In genomic region chr11:62721994-62722393, GRCh38 we compare ENCODE assay signal across 13 cellular contexts. TPM values are rescaled to one million over a fixed set of nuclear protein-coding genes. Genes with fewer than 3 reads are reported as not detected.
A peak's percentile ranks its signal among the peaks of the same experiment; 100 is the strongest.
DNase-seq lines count a peak whose midpoint lies in the region; ATAC-seq and TF ChIP-seq lines count a peak whose summit lies in the region.
"Had no signal": no experiment of that assay in that cellular context is flagged by ENCODE, and none has a peak within 500 bp of the region (broad histone marks: within the 10 kb centered on the region; RNA-seq: fewer than 3 reads in every experiment).

No MANE protein-coding gene starts in this region.

- H3K27me3 Mint-ChIP-seq in stimulated activated naive CD8-positive, alpha-beta T cell treated with anti-CD3 and anti-CD28 coated beads, Interleukin-15, Interleukin-2, amounts not matched to agents 100 ng/mL and 50 ng/mL, for 24 hours: no peaks in the 10 kb centered on the region
- no peaks in the 10 kb centered on the region for H3K27me3 Mint-ChIP-seq in T-helper 17 cell

- no peak overlapping the region for H3K27ac ChIP-seq in foreskin keratinocyte
- H3K27ac ChIP-seq: HL-60 had no signal

- no peaks in the 10 kb centered on the region for H3K27me3 ChIP-seq in foreskin keratinocyte

- no peak for DNase-seq in stimulated activated naive CD8-positive, alpha-beta T cell treated with anti-CD3 and anti-CD28 coated beads, Interleukin-15, Interleukin-2, amounts not matched to agents 100 U/mL and 50 U/mL, for 24 hours
- no peak for DNase-seq in T-helper 17 cell
- DNase-seq in foreskin keratinocyte: no peak
- no peak for DNase-seq in midbrain (lab: John Stamatoyannopoulos, UW)
- no peak for DNase-seq in activated gamma-delta T cell (lab: John Stamatoyannopoulos, UW)
- no peak for DNase-seq in T-helper 1 cell
- DNase-seq: effector CD4-positive, alpha-beta T cell; NCI-H2227 treated with DMSO at 0.1 percent for 48 hours had no signal

- peaks cover 53% of the 10 kb centered on the region for H3K4me1 Mint-ChIP-seq in stimulated activated naive CD8-positive, alpha-beta T cell treated with anti-CD3 and anti-CD28 coated beads, Interleukin-15, Interleukin-2, amounts not matched to agents 100 ng/mL and 50 ng/mL, for 24 hours (ENCODE audit: low read depth)
- H3K4me1 Mint-ChIP-seq in T-helper 17 cell: peaks cover 32% of the 10 kb centered on the region

- H3K36me3 Mint-ChIP-seq in stimulated activated naive CD8-positive, alpha-beta T cell treated with anti-CD3 and anti-CD28 coated beads, Interleukin-15, Interleukin-2, amounts not matched to agents 100 ng/mL and 50 ng/mL, for 24 hours (ENCODE audit: low read depth): peaks cover 83% of the 10 kb centered on the region
- H3K36me3 Mint-ChIP-seq in T-helper 17 cell (ENCODE audit: low read depth): peaks cover 6% of the 10 kb centered on the region

- H3K27ac Mint-ChIP-seq in stimulated activated naive CD8-positive, alpha-beta T cell treated with anti-CD3 and anti-CD28 coated beads, Interleukin-15, Interleukin-2, amounts not matched to agents 100 ng/mL and 50 ng/mL, for 24 hours: peak overlapping the region; percentile 66
- H3K27ac Mint-ChIP-seq in T-helper 17 cell: peak overlapping the region; percentile 98

- no peaks in the 10 kb centered on the region for H3K9me3 ChIP-seq in T-helper 17 cell (ENCODE audit: control insufficient read depth, low read length, poor library complexity, severe bottlenecking)

- no peak overlapping the region for H3K4me3 Mint-ChIP-seq in stimulated activated naive CD8-positive, alpha-beta T cell treated with anti-CD3 and anti-CD28 coated beads, Interleukin-15, Interleukin-2, amounts not matched to agents 100 ng/mL and 50 ng/mL, for 24 hours
- no peak overlapping the region for H3K4me3 Mint-ChIP-seq in T-helper 17 cell

- peak; percentile 45 for TF ChIP-seq CTCF in foreskin keratinocyte (conservative IDR thresholded peaks at IDR 0.05)

- H3K4me1 ChIP-seq in foreskin keratinocyte: peaks cover 7% of the 10 kb centered on the region

- ATAC-seq in stimulated activated naive CD8-positive, alpha-beta T cell treated with anti-CD3 and anti-CD28 coated beads, Interleukin-15, Interleukin-2, amounts not matched to agents 100 U/mL and 50 U/mL, for 24 hours: no peak
- ATAC-seq in T-helper 17 cell: no peak
- peak; percentile 30 for ATAC-seq in foreskin keratinocyte
- no peak for ATAC-seq in HG03159 (IDR thresholded peaks at IDR 0.05; ENCODE audit: unreplicated experiment)

- H3K9me3 Mint-ChIP-seq in stimulated activated naive CD8-positive, alpha-beta T cell treated with anti-CD3 and anti-CD28 coated beads, Interleukin-15, Interleukin-2, amounts not matched to agents 100 ng/mL and 50 ng/mL, for 24 hours: no peaks in the 10 kb centered on the region

RNA-seq across cellular contexts. Expression of gene HNRNPUL2, which starts 5.3 kb away (rescaled TPM):
- total RNA-seq in T-helper 17 cell: 10 to 100 TPM; 41.4 to 43.2 TPM
- total RNA-seq in foreskin keratinocyte: 31.6 and 40.9 TPM in 2 replicates
- 36.4 and 45.1 TPM in 2 replicates for polyA plus RNA-seq in foreskin keratinocyte

RNA-seq across cellular contexts. Expression of gene TTC9C, which starts 6.3 kb away (rescaled TPM):
- total RNA-seq in T-helper 17 cell: 10 to 100 TPM; 11.0 to 14.1 TPM
- 26.3 and 27.9 TPM in 2 replicates for total RNA-seq in foreskin keratinocyte
- 24.8 and 25.9 TPM in 2 replicates for polyA plus RNA-seq in foreskin keratinocyte

RNA-seq across cellular contexts. Expression of gene GNG3, which starts 14.5 kb away (rescaled TPM):
- total RNA-seq in T-helper 17 cell: not detected
- total RNA-seq in foreskin keratinocyte: not detected in 2 replicates
- polyA plus RNA-seq in foreskin keratinocyte: 0.06 and 0.09 TPM in 2 replicates
- total RNA-seq: kidney epithelial cell, pulmonary artery endothelial cell had no signal

RNA-seq across cellular contexts. Expression of gene BSCL2, which starts 14.8 kb away (rescaled TPM):
- 10 to 100 TPM; 20.8 to 20.9 TPM for total RNA-seq in T-helper 17 cell
- total RNA-seq in foreskin keratinocyte: 37.2 and 39.5 TPM in 2 replicates
- polyA plus RNA-seq in foreskin keratinocyte: 37.5 and 44.4 TPM in 2 replicates

RNA-seq across cellular contexts. Expression of gene ZBTB3, which starts 32.0 kb away (rescaled TPM):
- total RNA-seq in T-helper 17 cell (1 to 10 TPM; 7.4 to 9.1 TPM), foreskin keratinocyte (5.2 and 6.1 TPM in 2 replicates)
- 2.5 and 2.9 TPM in 2 replicates for polyA plus RNA-seq in foreskin keratinocyte
